In the genomic region with DNA sequence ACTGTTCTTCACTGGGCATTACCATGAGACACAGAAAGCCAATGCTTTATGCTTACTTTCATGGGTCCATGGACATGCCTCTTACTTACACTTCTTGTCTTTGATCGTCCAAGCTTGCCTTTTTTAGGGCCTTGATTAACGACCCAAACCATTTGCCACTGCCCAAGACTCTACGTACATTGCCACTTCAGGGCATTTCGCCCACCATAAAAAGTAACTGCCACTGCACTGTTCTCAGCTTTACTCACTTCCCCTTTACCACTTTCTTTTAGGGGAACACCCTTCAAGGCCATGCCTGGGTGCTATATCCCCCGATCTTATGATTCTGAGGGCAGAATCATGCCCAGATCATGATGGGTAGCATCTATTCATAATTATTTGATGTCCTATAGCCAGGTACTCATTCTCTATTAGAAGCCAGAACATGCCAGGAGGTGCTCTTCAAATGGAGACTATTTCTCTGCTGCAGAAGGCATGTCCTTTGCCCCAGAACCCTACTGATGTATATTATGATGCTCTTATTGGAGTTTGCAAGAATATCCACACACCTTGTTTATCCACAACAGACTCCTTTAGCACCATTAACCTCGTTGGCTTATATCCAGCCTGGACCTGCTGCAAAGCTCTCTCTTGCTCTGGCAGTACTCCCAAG, we compare ENCODE assay signal across 1 cellular context.
TF ChIP-seq lines count a peak whose summit lies in the region.

No MANE protein-coding gene starts in this region.

TF ChIP-seq in SK-N-SH treated with all-trans-retinoic acid at 6 μM for 48 hours, 23 proteins besides CTCF, POLR2A, EP300 and RAD21 (continued from another document):
- no peak for TF ChIP-seq CSRNP3 (CRISPR knock-in tag; IDR thresholded peaks at IDR 0.05)
TF ChIP-seq in SK-N-SH treated with all-trans-retinoic acid at 6 μM for 48 hours: peak in this region for 0.
